Comparison of ENCODE assay signal across 8 cellular contexts in genomic region chrX:107775734-107776511, GRCh38. TPM values are rescaled to one million over a fixed set of nuclear protein-coding genes. Genes with fewer than 3 reads are reported as not detected.
DNase-seq lines count a peak whose midpoint lies in the region; ATAC-seq and TF ChIP-seq lines count a peak whose summit lies in the region.

Gene TSC22D3, minus strand, starts transcription at chrX:107775787. Its CDS starts 368 bp downstream, at chrX:107775419.

- no peaks in the 10 kb centered on the region for H3K27me3 ChIP-seq in brain microvascular endothelial cell (replicated peaks)

- intact Hi-C loops in sciatic nerve (cut with DNase I) = loop anchor here (5.0 kb wide), 1 partner anchor 109 kb away; no protein-coding TSS in a partner anchor

- ATAC-seq in GM18508 (IDR thresholded peaks at IDR 0.05; ENCODE audit: insufficient read depth, unreplicated experiment) (peak; percentile 47), HG02943 (IDR thresholded peaks at IDR 0.05; ENCODE audit: low read depth, unreplicated experiment) (peak; percentile 64), sciatic nerve (peak; percentile 92)

- H3K4me3 ChIP-seq in brain microvascular endothelial cell (ENCODE audit: low read depth, low read length) (peak within 1 kb of the TSS; percentile 51), iPS-11a (ENCODE audit: low read depth, low read length) (peak within 1 kb of the TSS; percentile 17)

- peak; percentile 22 for TF ChIP-seq CTCF in brain microvascular endothelial cell (IDR thresholded peaks at IDR 0.05; ENCODE audit: low read depth, low read length, missing control alignments)

- H3K27ac ChIP-seq in brain microvascular endothelial cell = no peak within 1 kb of the TSS

- DNase-seq in NCI-H1930 (lab: John Stamatoyannopoulos, UW) (peak; percentile 19 to 50), UCSD-AML1 (lab: John Stamatoyannopoulos, UW; ENCODE audit: unreplicated experiment) (peak; percentile 68), brain microvascular endothelial cell (peak; percentile 47), sciatic nerve (ENCODE audit: low spot score) (peak; percentile 82), 8988T (no peak)

- in situ Hi-C loops in brain microvascular endothelial cell (cut with HindIII; ENCODE audit: low pct_ligation_motif_present, low sequenced_read_pairs) = no loop called here

- no peaks in the 10 kb centered on the region for H3K36me3 ChIP-seq in brain microvascular endothelial cell (replicated peaks)

RNA-seq across cellular contexts. Expression of gene TSC22D3, which starts in this region (rescaled TPM):
- 93.5 TPM for total RNA-seq in sciatic nerve
